ENCODE assay signal across 21 cellular contexts in the genomic region with DNA sequence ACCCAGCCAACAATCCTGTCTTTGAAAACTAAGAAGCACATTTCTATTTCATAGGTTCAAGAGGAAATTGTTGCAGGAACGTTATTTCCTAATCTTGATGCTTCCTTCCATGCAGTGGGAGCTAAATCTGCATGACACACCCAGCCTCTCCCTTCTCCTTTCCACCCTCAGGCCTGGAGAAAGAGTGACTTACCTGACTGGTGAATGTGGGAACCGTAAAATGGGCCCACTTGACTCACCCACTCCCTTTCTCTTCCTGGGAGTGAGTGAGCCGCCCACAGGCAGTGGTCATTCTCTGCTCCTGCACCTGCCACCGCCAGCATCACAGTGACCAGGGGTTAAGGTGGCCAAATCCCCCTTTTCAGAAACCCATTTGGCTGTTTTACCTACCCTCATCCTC.
DNase-seq lines count a peak whose midpoint lies in the region; ATAC-seq and TF ChIP-seq lines count a peak whose summit lies in the region.
"Had no signal": no experiment of that assay in that cellular context is flagged by ENCODE, and none has a peak within 500 bp of the region (broad histone marks: within the 10 kb centered on the region; RNA-seq: fewer than 3 reads in every experiment).

No MANE protein-coding gene starts in this region.

- H3K4me1 Mint-ChIP-seq in MCF 10A (ENCODE audit: insufficient read depth, unreplicated experiment): no peaks in the 10 kb centered on the region
- H3K4me1 Mint-ChIP-seq in naive thymus-derived CD4-positive, alpha-beta T cell: no peaks in the 10 kb centered on the region

- no peak overlapping the region for H3K4me3 ChIP-seq in breast epithelium
- no peak overlapping the region for H3K4me3 ChIP-seq in naive thymus-derived CD4-positive, alpha-beta T cell (ENCODE audit: low read length)
- H3K4me3 ChIP-seq: SJSA1 had no signal

- no peak overlapping the region for H3K27ac Mint-ChIP-seq in MCF 10A (ENCODE audit: low read depth, unreplicated experiment)
- H3K27ac Mint-ChIP-seq in naive thymus-derived CD4-positive, alpha-beta T cell: no peak overlapping the region
- H3K27ac Mint-ChIP-seq: HFFc6 had no signal

- intact Hi-C loops in MCF 10A (cut with micrococcal nuclease): no loop called here
- intact Hi-C loops in breast epithelium (cut with DNase I; ENCODE audit: low total_unique reads): no loop called here
- intact Hi-C loops in naive thymus-derived CD4-positive, alpha-beta T cell (cut with micrococcal nuclease): no loop called here

- POLR2A ChIA-PET in MCF 10A (lab: Yijun Ruan, JAX): interaction anchor here (1.2 kb wide), 2 partner anchors 46 to 58 kb away, joined by 3 read pairs; no protein-coding TSS in a partner anchor
- POLR2A ChIA-PET in RWPE1 (lab: Yijun Ruan, JAX; ENCODE audit: low non-redundant PET): no interaction called here
- POLR2A ChIA-PET in naive thymus-derived CD4-positive, alpha-beta T cell (lab: Charles Lee): no interaction called here

- H3K27me3 ChIP-seq in breast epithelium: no peaks in the 10 kb centered on the region
- no peaks in the 10 kb centered on the region for H3K27me3 ChIP-seq in naive thymus-derived CD4-positive, alpha-beta T cell (ENCODE audit: control insufficient read depth in 2 of 2, insufficient read depth in 2 of 2, low read length in 2 of 2)
- H3K27me3 ChIP-seq: SJSA1 had no signal

- ATAC-seq in esophagus mucosa: peak; percentile 63
- no peak for ATAC-seq in GM19467 (IDR thresholded peaks at IDR 0.05; ENCODE audit: unreplicated experiment)
- ATAC-seq in naive thymus-derived CD4-positive, alpha-beta T cell: no peak

- no peaks in the 10 kb centered on the region for H3K9me3 Mint-ChIP-seq in MCF 10A (ENCODE audit: unreplicated experiment)
- peaks cover 0 to 27% (median 9%) of the 10 kb centered on the region in 11 donors for H3K9me3 Mint-ChIP-seq in naive thymus-derived CD4-positive, alpha-beta T cell

- CTCF ChIA-PET in MCF 10A (lab: Yijun Ruan, JAX) (no interaction called here), RWPE1 (lab: Yijun Ruan, JAX) (no interaction called here)
- CTCF ChIA-PET in naive thymus-derived CD4-positive, alpha-beta T cell (lab: Charles Lee): no interaction called here

- H3K27me3 Mint-ChIP-seq in MCF 10A (ENCODE audit: insufficient read depth, unreplicated experiment): no peaks in the 10 kb centered on the region
- H3K27me3 Mint-ChIP-seq in naive thymus-derived CD4-positive, alpha-beta T cell: peaks cover 5 to 54% (median 14%) of the 10 kb centered on the region in 5 donors

- H3K9me3 ChIP-seq in breast epithelium: no peaks in the 10 kb centered on the region
- peaks cover 0 to 5% (median 0%) of the 10 kb centered on the region in 3 experiments for H3K9me3 ChIP-seq in naive thymus-derived CD4-positive, alpha-beta T cell (ENCODE audit: control insufficient read depth in 2 of 3, low read length in 3 of 3)

- no peak overlapping the region for H3K4me3 Mint-ChIP-seq in MCF 10A (ENCODE audit: unreplicated experiment)
- H3K4me3 Mint-ChIP-seq in naive thymus-derived CD4-positive, alpha-beta T cell: no peak overlapping the region
- H3K4me3 Mint-ChIP-seq: HFFc6 had no signal

- H3K4me1 ChIP-seq in breast epithelium: no peaks in the 10 kb centered on the region
- no peaks in the 10 kb centered on the region for H3K4me1 ChIP-seq in naive thymus-derived CD4-positive, alpha-beta T cell (ENCODE audit: control insufficient read depth in 2 of 2, insufficient read depth in 2 of 2, low read length in 2 of 2)

- TF ChIP-seq POLR2A in breast epithelium (IDR thresholded peaks at IDR 0.05): no peak

- H3K36me3 Mint-ChIP-seq in MCF 10A (ENCODE audit: insufficient read depth, unreplicated experiment): no peaks in the 10 kb centered on the region
- peaks cover 0 to 7% (median 0%) of the 10 kb centered on the region in 5 donors for H3K36me3 Mint-ChIP-seq in naive thymus-derived CD4-positive, alpha-beta T cell

- no peaks in the 10 kb centered on the region for H3K36me3 ChIP-seq in breast epithelium
- no peaks in the 10 kb centered on the region for H3K36me3 ChIP-seq in naive thymus-derived CD4-positive, alpha-beta T cell (ENCODE audit: control insufficient read depth in 2 of 3, insufficient read depth in 3 of 3, low read length in 3 of 3)
- H3K36me3 ChIP-seq: SJSA1 had no signal

- DNase-seq in MCF 10A (ENCODE audit: unreplicated experiment) (peak; percentile 55), breast epithelium (ENCODE audit: low spot score in 2 of 2) (no peak), RWPE1 (ENCODE audit: low spot score) (peak; percentile 46), NCI-H1417 treated with DMSO at 0.1 percent for 48 hours (lab: John Stamatoyannopoulos, UW) (no peak), medulla oblongata (ENCODE audit: extremely low spot score) (no peak)
- DNase-seq in naive thymus-derived CD4-positive, alpha-beta T cell: no peak
- DNase-seq: 8988T, C1 segment of cervical spinal cord, GF-D8, GOT3, HFFc6, NCI-H1105 treated with DMSO at 0.1 percent for 48 hours, NCI-H187 treated with DMSO at 0.1 percent for 48 hours, NCI-H446, NCI-H69, OCI-M1, RPMI8226 had no signal

- no peak for TF ChIP-seq CTCF in MCF 10A (IDR thresholded peaks at IDR 0.05; ENCODE audit: unreplicated experiment)
- TF ChIP-seq CTCF in breast epithelium (IDR thresholded peaks at IDR 0.05): no peak
- no peak for TF ChIP-seq CTCF in RWPE1 (conservative IDR thresholded peaks at IDR 0.05; ENCODE audit: low read depth)

- BruUV-seq in MCF 10A (replicated peaks; lab: Mats Ljungman, UMichigan): no TSS peak

- H3K27ac ChIP-seq in breast epithelium: no peak overlapping the region
- H3K27ac ChIP-seq in RWPE1: no peak overlapping the region
- H3K27ac ChIP-seq in naive thymus-derived CD4-positive, alpha-beta T cell (ENCODE audit: low read depth, low read length): no peak overlapping the region
- H3K27ac ChIP-seq: KMS-11, SJSA1 had no signal

Comparison
In these comparisons a context has a peak if more than half of its experiments do, and no peak if none do; other contexts are left out.
1. DNase-seq: peak in MCF 10A (single experiment) and RWPE1 (single experiment); none in breast epithelium (0 of 2), NCI-H1417 treated with DMSO at 0.1 percent for 48 hours (single experiment), medulla oblongata (single experiment) and naive thymus-derived CD4-positive, alpha-beta T cell (0 of 9).